In the genomic region with DNA sequence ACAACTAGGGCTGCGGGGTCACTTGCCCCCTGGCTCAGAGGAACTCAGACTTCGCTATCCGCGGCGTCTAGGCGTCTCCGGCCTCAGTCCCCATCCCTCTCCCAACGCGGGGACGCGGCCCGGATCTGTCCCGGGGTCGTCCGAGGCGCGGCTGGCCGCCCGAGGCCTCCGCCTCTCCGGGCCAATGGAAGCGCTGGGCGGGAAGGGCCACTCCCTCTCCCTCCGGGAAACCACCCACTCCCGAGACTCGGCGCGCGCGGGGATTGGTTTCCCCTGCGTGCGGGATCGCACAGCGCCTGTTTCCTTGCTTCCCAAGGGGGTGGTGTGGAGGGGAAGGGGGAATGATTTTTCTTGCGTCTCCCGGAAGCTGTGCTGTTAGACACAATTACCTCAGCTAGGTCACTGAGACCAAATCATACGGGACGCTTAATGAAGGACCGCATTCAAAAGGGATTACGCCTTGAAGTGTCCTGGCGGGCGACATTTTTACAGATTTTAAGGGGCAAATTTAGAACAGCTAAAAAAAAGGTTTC, we compare ENCODE assay signal across 1 cellular context.
TF ChIP-seq lines count a peak whose summit lies in the region.

No MANE protein-coding gene starts in this region.

TF ChIP-seq in neural cell, 6 proteins besides CTCF, POLR2A, EP300 and RAD21:
- no peak for TF ChIP-seq EZH2 (IDR thresholded peaks at IDR 0.05; ENCODE audit: borderline replicate concordance, insufficient read depth, low read length, poor library complexity, severe bottlenecking)
- TF ChIP-seq SMC3 (conservative IDR thresholded peaks at IDR 0.05; ENCODE audit: poor library complexity): no peak
- no peak for TF ChIP-seq MXI1 (conservative IDR thresholded peaks at IDR 0.05; ENCODE audit: poor library complexity, severe bottlenecking)
- TF ChIP-seq POLR2AphosphoS5 (IDR thresholded peaks at IDR 0.05): no peak
- TF ChIP-seq, protein P1, sequence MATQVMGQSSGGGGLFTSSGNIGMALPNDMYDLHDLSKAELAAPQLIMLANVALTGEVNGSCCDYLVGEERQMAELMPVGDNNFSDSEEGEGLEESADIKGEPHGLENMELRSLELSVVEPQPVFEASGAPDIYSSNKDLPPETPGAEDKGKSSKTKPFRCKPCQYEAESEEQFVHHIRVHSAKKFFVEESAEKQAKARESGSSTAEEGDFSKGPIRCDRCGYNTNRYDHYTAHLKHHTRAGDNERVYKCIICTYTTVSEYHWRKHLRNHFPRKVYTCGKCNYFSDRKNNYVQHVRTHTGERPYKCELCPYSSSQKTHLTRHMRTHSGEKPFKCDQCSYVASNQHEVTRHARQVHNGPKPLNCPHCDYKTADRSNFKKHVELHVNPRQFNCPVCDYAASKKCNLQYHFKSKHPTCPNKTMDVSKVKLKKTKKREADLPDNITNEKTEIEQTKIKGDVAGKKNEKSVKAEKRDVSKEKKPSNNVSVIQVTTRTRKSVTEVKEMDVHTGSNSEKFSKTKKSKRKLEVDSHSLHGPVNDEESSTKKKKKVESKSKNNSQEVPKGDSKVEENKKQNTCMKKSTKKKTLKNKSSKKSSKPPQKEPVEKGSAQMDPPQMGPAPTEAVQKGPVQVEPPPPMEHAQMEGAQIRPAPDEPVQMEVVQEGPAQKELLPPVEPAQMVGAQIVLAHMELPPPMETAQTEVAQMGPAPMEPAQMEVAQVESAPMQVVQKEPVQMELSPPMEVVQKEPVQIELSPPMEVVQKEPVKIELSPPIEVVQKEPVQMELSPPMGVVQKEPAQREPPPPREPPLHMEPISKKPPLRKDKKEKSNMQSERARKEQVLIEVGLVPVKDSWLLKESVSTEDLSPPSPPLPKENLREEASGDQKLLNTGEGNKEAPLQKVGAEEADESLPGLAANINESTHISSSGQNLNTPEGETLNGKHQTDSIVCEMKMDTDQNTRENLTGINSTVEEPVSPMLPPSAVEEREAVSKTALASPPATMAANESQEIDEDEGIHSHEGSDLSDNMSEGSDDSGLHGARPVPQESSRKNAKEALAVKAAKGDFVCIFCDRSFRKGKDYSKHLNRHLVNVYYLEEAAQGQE (IDR thresholded peaks at IDR 0.05; ENCODE audit: borderline replicate concordance): no peak
- TF ChIP-seq TAF1 (IDR thresholded peaks at IDR 0.05; ENCODE audit: low read depth): no peak
